In genomic region chr4:63717384-63717783, GRCh38 we compare ENCODE assay signal across 12 cellular contexts.
DNase-seq lines count a peak whose midpoint lies in the region; ATAC-seq, FAIRE-seq and TF ChIP-seq lines count a peak whose summit lies in the region.
"Had no signal": no experiment of that assay in that cellular context is flagged by ENCODE, and none has a peak within 500 bp of the region (broad histone marks: within the 10 kb centered on the region; RNA-seq: fewer than 3 reads in every experiment).

No MANE protein-coding gene starts in this region.

- H3K27ac ChIP-seq in RWPE2 (ENCODE audit: poor library complexity, severe bottlenecking) (no peak overlapping the region), ovary (no peak overlapping the region)

- H3K4me3 ChIP-seq in RWPE2 (ENCODE audit: severe bottlenecking) (no peak overlapping the region), ovary (no peak overlapping the region)

- 30 to 47% (median 47%) methylated on average over 2 of the region's 2 CpGs for WGBS in ovary, 3 donors

- FAIRE-seq in D721Med (lab: Jason Lieb, UNC) (peak; percentile 75), islet of Langerhans (lab: Jason Lieb, UNC) (peak; percentile 49)

- no peaks in the 10 kb centered on the region for H3K27me3 ChIP-seq in RWPE2 (ENCODE audit: insufficient read depth, poor library complexity, severe bottlenecking)
- no peaks in the 10 kb centered on the region for H3K27me3 ChIP-seq in ovary

- ATAC-seq in RWPE2 (ENCODE audit: low read depth) (peak; percentile 48; the same call in 1 of the 3 replicates), GM18519 (IDR thresholded peaks at IDR 0.05; ENCODE audit: low FRiP score, unreplicated experiment) (no peak), HG03045 (IDR thresholded peaks at IDR 0.05; ENCODE audit: unreplicated experiment) (no peak)

- no peaks in the 10 kb centered on the region for H3K9me3 ChIP-seq in RWPE2 (ENCODE audit: severe bottlenecking)
- H3K9me3 ChIP-seq in ovary, result no peaks in the 10 kb centered on the region

- DNase-seq in D721Med (ENCODE audit: insufficient read length, low spot score), result no peak
- peak; percentile 17 for DNase-seq in HPDE6-E6E7 (ENCODE audit: extremely low spot score)
- DNase-seq in RWPE2 (ENCODE audit: low spot score), result no peak
- DNase-seq in C1 segment of cervical spinal cord (lab: John Stamatoyannopoulos, UW), result no peak
- DNase-seq in ovary, result no peak
- DNase-seq: effector CD8-positive, alpha-beta T cell; midbrain; NCI-H2029 treated with DMSO at 0.1 percent for 48 hours; stimulated activated CD4-positive, alpha-beta T cell treated with anti-CD3 and anti-CD28 coated beads, Interleukin-4, amount 100 ng/mL, for 1 hour had no signal

- peak; percentile 48 for TF ChIP-seq CTCF in D721Med (IDR thresholded peaks at IDR 0.05; ENCODE audit: insufficient read depth, missing control alignments)
- peak; percentile 68 for TF ChIP-seq CTCF in RWPE2 (IDR thresholded peaks at IDR 0.05; ENCODE audit: poor library complexity, severe bottlenecking)
- TF ChIP-seq CTCF in ovary (IDR thresholded peaks at IDR 0.05), result no peak

- no peaks in the 10 kb centered on the region for H3K4me1 ChIP-seq in RWPE2 (ENCODE audit: insufficient read depth, poor library complexity, severe bottlenecking)
- no peaks in the 10 kb centered on the region for H3K4me1 ChIP-seq in ovary (ENCODE audit: insufficient read depth)

- H3K36me3 ChIP-seq in RWPE2 (ENCODE audit: low read depth) (no peaks in the 10 kb centered on the region), ovary (no peaks in the 10 kb centered on the region)

- no peak for TF ChIP-seq POLR2A in ovary (IDR thresholded peaks at IDR 0.05)

- intact Hi-C loops in ovary (cut with DNase I), result no loop called here

- no peak for TF ChIP-seq EP300 in ovary (IDR thresholded peaks at IDR 0.05)

Comparison
In these comparisons a context has a peak if more than half of its experiments do, and no peak if none do; other contexts are left out.
1. CTCF ChIP-seq: peak in D721Med (single experiment) and RWPE2 (single experiment); none in ovary (0 of 3).